ENCODE assay signal across 1 cellular context in the genomic region with DNA sequence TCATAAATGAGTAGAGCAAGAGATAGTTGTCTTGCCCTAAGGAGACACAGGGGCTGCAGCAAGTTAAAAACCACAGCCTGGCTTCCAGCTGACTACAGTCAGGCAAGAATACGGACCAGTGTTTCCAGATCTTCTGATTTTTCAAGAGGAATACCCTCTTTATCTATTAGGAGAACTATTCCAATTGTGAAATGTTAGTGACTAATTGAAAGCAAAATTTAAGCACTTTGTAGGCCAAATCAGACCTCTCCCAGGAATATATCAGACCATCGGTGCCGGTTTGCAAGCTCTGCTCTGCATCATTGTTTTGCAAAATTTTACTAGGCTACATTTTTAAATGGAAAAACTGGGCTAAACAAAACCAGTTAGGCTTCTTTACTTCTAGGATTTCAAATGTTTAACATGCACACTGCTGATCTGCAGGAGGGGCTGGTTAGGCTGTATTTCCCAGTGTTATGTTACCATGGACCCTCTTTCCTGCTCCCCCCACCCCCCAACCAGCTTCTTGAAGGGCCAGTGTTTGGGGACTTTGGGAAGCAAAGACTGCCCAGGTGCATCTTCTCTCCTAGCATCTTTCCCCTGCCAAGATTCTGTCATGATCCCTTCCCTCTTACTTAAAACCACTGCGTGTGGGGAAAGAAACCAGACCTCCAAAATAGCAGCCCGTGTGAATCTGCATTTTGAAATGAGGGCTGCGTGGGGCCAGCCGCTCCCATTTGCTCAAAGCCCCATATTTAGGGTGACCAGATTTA.
TF ChIP-seq lines count a peak whose summit lies in the region.

No MANE protein-coding gene starts in this region.

TF ChIP-seq in IMR-90, 13 proteins besides CTCF, POLR2A, EP300 and RAD21:
- TF ChIP-seq BHLHE40 (IDR thresholded peaks at IDR 0.05; ENCODE audit: low read depth, low read length) = no peak
- TF ChIP-seq MAFK (IDR thresholded peaks at IDR 0.05; ENCODE audit: low read depth, low read length) = no peak
- 0 out of 2 replicates have a peak, but pooled peaks have one; percentile 40 for TF ChIP-seq CEBPB (IDR thresholded peaks at IDR 0.05; ENCODE audit: low read depth, low read length)
- peak; percentile 5; the same call in 1 of the 2 replicates for TF ChIP-seq MAZ (IDR thresholded peaks at IDR 0.05; ENCODE audit: borderline replicate concordance, low read depth, low read length)
- no peak for TF ChIP-seq CHD1 (IDR thresholded peaks at IDR 0.05; ENCODE audit: low read depth, low read length)
